ENCODE assay signal across 8 cellular contexts in the genomic region with DNA sequence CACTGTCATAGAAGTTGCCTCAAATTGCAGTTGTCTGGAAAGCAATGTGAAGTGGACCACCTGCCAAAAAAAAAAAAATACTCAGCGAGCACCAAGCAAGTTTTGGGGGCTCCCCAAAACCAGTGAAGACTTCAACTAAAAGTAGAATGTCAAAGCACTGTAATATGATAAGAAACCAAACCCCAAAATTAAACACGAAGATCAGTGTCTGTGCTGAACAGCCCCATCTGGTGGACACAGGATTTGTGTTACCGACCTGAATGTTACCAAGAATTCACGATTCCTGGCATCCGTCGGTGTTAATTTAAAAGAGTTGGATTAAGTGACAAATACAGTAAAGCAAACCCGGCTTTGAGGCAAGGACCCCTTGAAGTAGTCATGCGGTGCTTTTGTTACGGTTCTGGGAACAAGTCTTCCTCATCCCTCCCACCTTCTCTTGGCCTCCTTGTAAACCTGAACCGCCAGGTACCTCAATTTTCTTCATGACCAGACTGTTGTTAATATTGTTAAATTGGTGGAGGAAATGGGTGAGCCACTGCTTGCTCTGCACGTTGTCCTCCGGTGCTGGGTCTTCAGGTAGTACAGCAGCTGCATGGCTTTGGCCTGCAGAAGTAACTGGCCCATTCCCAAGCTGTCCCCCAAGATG. TPM values are rescaled to one million over a fixed set of nuclear protein-coding genes. Genes with fewer than 3 reads are reported as not detected.
DNase-seq lines count a peak whose midpoint lies in the region; ATAC-seq and TF ChIP-seq lines count a peak whose summit lies in the region.

No MANE protein-coding gene starts in this region.

- no peak overlapping the region for H2AFZ ChIP-seq in H9 (ENCODE audit: low read length)

- no peak overlapping the region for H2BK120ac ChIP-seq in H9 (ENCODE audit: low read depth, low read length, poor library complexity, severe bottlenecking)

- no peaks in the 10 kb centered on the region for H3K23me2 ChIP-seq in H9 (ENCODE audit: insufficient read length, low read depth, low read length, poor library complexity, severe bottlenecking)

- WGBS in H9 (ENCODE audit: extremely low coverage, insufficient read length, low lambda C conversion rate), result no CpG with 5 or more reads among the region's 12 CpGs
- WGBS in heart left ventricle, 4 donors, result 24 to 26% (median 26%) methylated on average over 12 of the region's 12 CpGs

- H3K36me3 Mint-ChIP-seq in H9 (ENCODE audit: insufficient read depth in 1 of 3, low read depth in 3 of 3), result peaks cover 7% of the 10 kb centered on the region in 3 experiments; a peak in 4 of 7 replicates
- H3K36me3 Mint-ChIP-seq in activated naive CD4-positive, alpha-beta T cell treated with anti-CD3 and anti-CD28 coated beads, Interleukin-2, amount 50 U/mL, for 24 hours, result no peaks in the 10 kb centered on the region

- H4K5ac ChIP-seq in H9 (ENCODE audit: insufficient read length, low read depth, low read length), result no peak overlapping the region

- no peak overlapping the region for H3K27ac ChIP-seq in C4-2B
- H3K27ac ChIP-seq in H9 (ENCODE audit: insufficient read length, low read depth, low read length), result no peak overlapping the region
- no peak overlapping the region for H3K27ac ChIP-seq in heart left ventricle

- DNase-seq in H9 (peak; percentile 49), SHP77 treated with DMSO at 0.1 percent for 48 hours (lab: John Stamatoyannopoulos, UW) (peak; percentile 0), heart left ventricle (peak in 4 of 5 donors; percentile 36 to 44 (median 40)), renal cortical epithelial cell (ENCODE audit: low read depth) (peak; percentile 56)

- no peak overlapping the region; a peak in 2 of 7 replicates for H3K27ac Mint-ChIP-seq in H9
- no peak overlapping the region for H3K27ac Mint-ChIP-seq in activated naive CD4-positive, alpha-beta T cell treated with anti-CD3 and anti-CD28 coated beads, Interleukin-2, amount 50 U/mL, for 24 hours

- H3K14ac ChIP-seq in H9 (ENCODE audit: insufficient read depth, low read length), result no peak overlapping the region

- H3K9me3 Mint-ChIP-seq in H9, result peaks cover 0 to 1% of the 10 kb centered on the region in 2 experiments; a peak in 2 of 5 replicates
- no peaks in the 10 kb centered on the region for H3K9me3 Mint-ChIP-seq in activated naive CD4-positive, alpha-beta T cell treated with anti-CD3 and anti-CD28 coated beads, Interleukin-2, amount 50 U/mL, for 24 hours

- no peak overlapping the region for H3K18ac ChIP-seq in H9 (ENCODE audit: insufficient read length, low read depth, low read length)

- H3K4me3 Mint-ChIP-seq in H9, result no peak overlapping the region
- peak overlapping the region; percentile 51 for H3K4me3 Mint-ChIP-seq in activated naive CD4-positive, alpha-beta T cell treated with anti-CD3 and anti-CD28 coated beads, Interleukin-2, amount 50 U/mL, for 24 hours

- H3K4me1 Mint-ChIP-seq in H9, result peaks cover 4 to 7% of the 10 kb centered on the region in 2 experiments; a peak in 3 of 4 replicates
- H3K4me1 Mint-ChIP-seq in activated naive CD4-positive, alpha-beta T cell treated with anti-CD3 and anti-CD28 coated beads, Interleukin-2, amount 50 U/mL, for 24 hours, result peaks cover 11% of the 10 kb centered on the region

- H2BK5ac ChIP-seq in H9 (ENCODE audit: insufficient read length, low read length), result no peak overlapping the region

- no peak for TF ChIP-seq POLR2A in heart left ventricle (IDR thresholded peaks at IDR 0.05)

- H3K27me3 ChIP-seq in H9 (ENCODE audit: insufficient read depth, low read length), result no peaks in the 10 kb centered on the region
- H3K27me3 ChIP-seq in heart left ventricle, result peaks cover 0 to 22% (median 12%) of the 10 kb centered on the region in 9 donors

- H3K56ac ChIP-seq in H9 (ENCODE audit: insufficient read length, low read depth, low read length), result no peak overlapping the region

- TF ChIP-seq CTCF in C4-2B (conservative IDR thresholded peaks at IDR 0.05) (peak; percentile 81), H9 (conservative IDR thresholded peaks at IDR 0.05) (peak; percentile 80), heart left ventricle (IDR thresholded peaks at IDR 0.05) (peak; percentile 52 to 81 (median 66))

- no peak overlapping the region for H2BK15ac ChIP-seq in H9 (ENCODE audit: low read depth, low read length)

- no peak overlapping the region for H3K23ac ChIP-seq in H9 (ENCODE audit: insufficient read length, low read depth, low read length)

- H3K27me3 Mint-ChIP-seq in H9 (ENCODE audit: low read depth), result no peaks in the 10 kb centered on the region
- peaks cover 5% of the 10 kb centered on the region for H3K27me3 Mint-ChIP-seq in activated naive CD4-positive, alpha-beta T cell treated with anti-CD3 and anti-CD28 coated beads, Interleukin-2, amount 50 U/mL, for 24 hours

- H2BK20ac ChIP-seq in H9 (ENCODE audit: low read depth, low read length, poor library complexity, severe bottlenecking), result no peak overlapping the region

- no peak overlapping the region for H3K9ac ChIP-seq in H9 (ENCODE audit: extremely low read depth, insufficient read length, low read length)

- H3K4me1 ChIP-seq in H9 (ENCODE audit: insufficient read depth, low read length) (no peaks in the 10 kb centered on the region), heart left ventricle (peaks cover 0 to 19% (median 0%) of the 10 kb centered on the region in 12 donors)

- H4K20me1 ChIP-seq in H9 (ENCODE audit: control insufficient read depth, insufficient read depth, insufficient read length), result no peaks in the 10 kb centered on the region

- H3K9me3 ChIP-seq in H9 (ENCODE audit: control insufficient read depth, low read depth, low read length) (no peaks in the 10 kb centered on the region), heart left ventricle (no peaks in the 10 kb centered on the region)

- H3K79me2 ChIP-seq in H9 (ENCODE audit: insufficient read depth, low read length), result no peaks in the 10 kb centered on the region

- no peak overlapping the region for H4K91ac ChIP-seq in H9 (ENCODE audit: insufficient read length, low read depth, low read length)

- no peak overlapping the region for H2AK5ac ChIP-seq in H9 (ENCODE audit: insufficient read length, low read length)

- no peak overlapping the region for H2BK12ac ChIP-seq in H9 (ENCODE audit: insufficient read length, low read depth, low read length)

- H3K4ac ChIP-seq in H9 (ENCODE audit: low read depth, low read length), result no peak overlapping the region

- ATAC-seq in heart left ventricle (peak in 1 of 4 donors; percentile 58), GM21786 (IDR thresholded peaks at IDR 0.05; ENCODE audit: unreplicated experiment) (no peak), HG02678 (IDR thresholded peaks at IDR 0.05; ENCODE audit: unreplicated experiment) (no peak)

- peak overlapping the region in 1 of 12 donors; percentile 47 for H3K4me3 ChIP-seq in heart left ventricle

- H3K36me3 ChIP-seq in heart left ventricle, result no peaks in the 10 kb centered on the region

- intact Hi-C loops in heart left ventricle (cut with DNase I), result no loop called here

- H3K79me1 ChIP-seq in H9 (ENCODE audit: insufficient read depth, low read depth, low read length, poor library complexity, severe bottlenecking), result no peaks in the 10 kb centered on the region

- no peak overlapping the region for H3K4me2 ChIP-seq in H9 (ENCODE audit: insufficient read depth, insufficient read length, low read length)

- no peak overlapping the region for H4K8ac ChIP-seq in H9 (replicated peaks; ENCODE audit: insufficient read length, low read depth, low read length)

- H3T11ph ChIP-seq in H9 (ENCODE audit: low read length), result no peak overlapping the region

RNA-seq across cellular contexts. Expression of a gene that starts 31.3 kb away (rescaled TPM):
- total RNA-seq in H9 (2021) (248 and 257 TPM in 2 replicates), heart left ventricle (10 to 100 TPM; 37.4 to 60.6 (median 53.9) TPM), renal cortical epithelial cell (87.2 and 139 TPM in 2 replicates)
- 10 to 100 TPM; 42.7 to 94.0 TPM for polyA plus RNA-seq in heart left ventricle

RNA-seq across cellular contexts. Expression of a gene that starts 33.7 kb away (rescaled TPM):
- total RNA-seq in H9 (2021), result 50.2 and 54.6 TPM in 2 replicates
- total RNA-seq in heart left ventricle, result 10 to 100 TPM in 6 of 9 donors, 1 to 10 TPM in 3; 7.1 to 15.1 (median 12.4) TPM
- 10 to 100 TPM; 10.1 to 14.2 TPM for polyA plus RNA-seq in heart left ventricle
- total RNA-seq in renal cortical epithelial cell, result 8.4 and 18.4 TPM in 2 replicates

RNA-seq across cellular contexts. Expression of a gene that starts 57.3 kb away (rescaled TPM):
- total RNA-seq in H9 (2021), result 92.0 and 94.7 TPM in 2 replicates
- 10 to 100 TPM; 50.8 to 73.5 (median 69.5) TPM for total RNA-seq in heart left ventricle
- 100 to 1,000 TPM in 1 of 2 donors, 10 to 100 TPM in 1; 71.0 to 120 TPM for polyA plus RNA-seq in heart left ventricle
- total RNA-seq in renal cortical epithelial cell, result 55.3 and 72.2 TPM in 2 replicates

RNA-seq across cellular contexts. Expression of a gene that starts 59.9 kb away (rescaled TPM):
- total RNA-seq in H9 (2021) (21.9 and 23.8 TPM in 2 replicates), heart left ventricle (100 to 1,000 TPM in 7 of 9 donors, 10 to 100 TPM in 2; 91.6 to 137 (median 107) TPM), renal cortical epithelial cell (17.7 and 47.9 TPM in 2 replicates)
- polyA plus RNA-seq in heart left ventricle, result 10 to 100 TPM; 34.8 to 41.2 TPM

Comparison
In these comparisons a context has a peak if more than half of its experiments do, and no peak if none do; other contexts are left out.
1. DNase-seq: peak in every context shown above with its lines; median percentile 56 in renal cortical epithelial cell; 49 in H9; 40 in heart left ventricle; 0 in SHP77 treated with DMSO at 0.1 percent for 48 hours.